ENCODE assay signal across 10 cellular contexts in genomic region chr15:89662893-89663673, GRCh38. TPM values are rescaled to one million over a fixed set of nuclear protein-coding genes. Genes with fewer than 3 reads are reported as not detected.
A peak's percentile ranks its signal among the peaks of the same experiment; 100 is the strongest.
DNase-seq lines count a peak whose midpoint lies in the region; ATAC-seq, FAIRE-seq and TF ChIP-seq lines count a peak whose summit lies in the region.
"Had no signal": no experiment of that assay in that cellular context is flagged by ENCODE, and none has a peak within 500 bp of the region (broad histone marks: within the 10 kb centered on the region; RNA-seq: fewer than 3 reads in every experiment).

No MANE protein-coding gene starts in this region.

- peak overlapping the region; percentile 60 for H3K4me3 ChIP-seq in AG10803 (ENCODE audit: low read length)

- H3K27ac ChIP-seq in RWPE1 = peak overlapping the region; percentile 93

- no peak overlapping the region for H3K4me3 Mint-ChIP-seq in neural crest cell
- H3K4me3 Mint-ChIP-seq: CD4-positive, CD25-positive, alpha-beta regulatory T cell had no signal

- DNase-seq in AG10803 (ENCODE audit: low read depth) (peak; percentile 98), RWPE1 (ENCODE audit: low spot score) (peak; percentile 91), fibroblast of peridontal ligament (ENCODE audit: extremely low read depth) (peak; percentile 88), neural crest cell (ENCODE audit: low read depth, low spot score) (no peak), C1 segment of cervical spinal cord (lab: John Stamatoyannopoulos, UW) (no peak), NCI-H1048 (lab: John Stamatoyannopoulos, UW) (no peak), frontal cortex (ENCODE audit: low spot score in 2 of 2) (no peak)
- DNase-seq: activated T-cell treated with anti-CD3 and anti-CD28 coated beads for 4 hours; CD4-positive, CD25-positive, alpha-beta regulatory T cell had no signal

- FAIRE-seq in frontal cortex (lab: Jason Lieb, UNC) = no peak

- H3K4me1 Mint-ChIP-seq in neural crest cell = peaks cover 4% of the 10 kb centered on the region

- ATAC-seq in GM19035 (IDR thresholded peaks at IDR 0.05; ENCODE audit: unreplicated experiment) = no peak

- no peaks in the 10 kb centered on the region for H3K9me3 Mint-ChIP-seq in neural crest cell
- H3K9me3 Mint-ChIP-seq: CD4-positive, CD25-positive, alpha-beta regulatory T cell had no signal

- H3K36me3 Mint-ChIP-seq in neural crest cell (ENCODE audit: low read depth) = no peaks in the 10 kb centered on the region
- H3K36me3 Mint-ChIP-seq: CD4-positive, CD25-positive, alpha-beta regulatory T cell had no signal

- TF ChIP-seq CTCF in AG10803 (conservative IDR thresholded peaks at IDR 0.05; ENCODE audit: low read length) = no peak
- no peak for TF ChIP-seq CTCF in RWPE1 (conservative IDR thresholded peaks at IDR 0.05; ENCODE audit: low read depth)
- no peak for TF ChIP-seq CTCF in neural crest cell (conservative IDR thresholded peaks at IDR 0.05)

- POLR2A ChIA-PET in RWPE1 (lab: Yijun Ruan, JAX; ENCODE audit: low non-redundant PET) = no interaction called here

- CTCF ChIA-PET in RWPE1 (lab: Yijun Ruan, JAX) = interaction anchor here (0.6 to 1.1 kb wide), 5 partner anchors 15 to 216 kb away, joined by 3 to 5 read pairs (median 4); no protein-coding TSS in a partner anchor

- H3K27me3 Mint-ChIP-seq in neural crest cell (ENCODE audit: low read depth) = peaks cover 25% of the 10 kb centered on the region

- peak overlapping the region; percentile 81 for H3K27ac Mint-ChIP-seq in neural crest cell (ENCODE audit: unreplicated experiment)

RNA-seq across cellular contexts. Expression of gene KIF7, which starts 7.8 kb away (rescaled TPM):
- total RNA-seq in neural crest cell = 15.6 and 16.2 TPM in 2 replicates
- total RNA-seq in frontal cortex = 4.9 TPM

RNA-seq across cellular contexts. Expression of gene PLIN1, which starts 16.1 kb away (rescaled TPM):
- total RNA-seq in neural crest cell = 0.56 and 0.73 TPM in 2 replicates
- total RNA-seq in frontal cortex = under 0.01 TPM
- total RNA-seq: CD4-positive, CD25-positive, alpha-beta regulatory T cell had no signal

RNA-seq across cellular contexts. Expression of gene PEX11A, which starts 27.5 kb away (rescaled TPM):
- 7.2 and 7.9 TPM in 2 replicates for total RNA-seq in neural crest cell
- total RNA-seq in frontal cortex = 12.6 TPM

RNA-seq across cellular contexts. Expression of gene WDR93, which starts 27.5 kb away (rescaled TPM):
- total RNA-seq in neural crest cell (0.20 TPM in 1 of 2 replicates, not detected in the other), frontal cortex (0.41 TPM)
- total RNA-seq: CD4-positive, CD25-positive, alpha-beta regulatory T cell had no signal

Comparison
In these comparisons a context has a peak if more than half of its experiments do, and no peak if none do; other contexts are left out.
1. DNase-seq: peak in AG10803 (single experiment), RWPE1 (single experiment) and fibroblast of peridontal ligament (single experiment); none in neural crest cell (single experiment), C1 segment of cervical spinal cord (0 of 14), NCI-H1048 (single experiment) and frontal cortex (0 of 2).